Comparison of ENCODE assay signal across 8 cellular contexts in the genomic region with DNA sequence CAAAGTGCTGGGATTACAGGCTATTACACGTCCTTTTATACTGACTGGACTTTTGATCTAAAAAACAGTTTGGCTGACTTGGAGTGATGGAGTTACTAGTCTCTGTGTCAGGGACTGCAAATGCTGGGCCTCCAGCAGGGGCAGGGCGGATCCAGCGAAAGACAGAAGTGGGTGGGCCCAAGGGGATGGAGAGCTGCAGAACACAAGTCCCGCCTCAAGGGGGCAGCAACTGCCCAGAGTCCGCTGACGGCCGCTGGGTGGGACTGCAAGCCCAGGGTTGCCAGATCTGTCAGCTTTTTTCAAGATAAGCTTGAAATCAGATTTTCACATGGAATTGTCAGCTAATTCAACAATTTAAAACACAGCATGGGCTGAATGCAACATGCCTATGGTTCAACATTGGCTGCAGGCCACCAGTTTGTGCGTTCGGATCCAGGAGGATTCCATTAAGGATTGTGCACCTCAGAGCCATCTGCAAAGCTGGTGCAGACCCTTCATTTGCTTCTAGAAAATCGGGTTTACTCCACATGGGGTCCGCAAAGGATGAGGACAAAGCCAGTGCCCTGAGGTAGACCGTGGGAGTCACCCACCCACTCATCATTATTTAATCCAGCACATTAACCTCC. TPM values are rescaled to one million over a fixed set of nuclear protein-coding genes. Genes with fewer than 3 reads are reported as not detected.
DNase-seq lines count a peak whose midpoint lies in the region; ATAC-seq and TF ChIP-seq lines count a peak whose summit lies in the region.

No MANE protein-coding gene starts in this region.

- H3K9me3 ChIP-seq in colonic mucosa (no peaks in the 10 kb centered on the region), liver (ENCODE audit: control insufficient read depth in 4 of 4, low read length in 3 of 4) (no peaks in the 10 kb centered on the region)

- H3K4me1 ChIP-seq in colonic mucosa, result no peaks in the 10 kb centered on the region
- peaks cover 4 to 14% (median 10%) of the 10 kb centered on the region in 4 donors for H3K4me1 ChIP-seq in liver (ENCODE audit: control insufficient read depth in 4 of 4, insufficient read depth in 4 of 4, low read length in 3 of 4)

- H3K27me3 ChIP-seq in HL-60 (ENCODE audit: insufficient read depth, poor library complexity, severe bottlenecking) (no peaks in the 10 kb centered on the region), colonic mucosa (no peaks in the 10 kb centered on the region), liver (ENCODE audit: control insufficient read depth in 4 of 4, insufficient read depth in 4 of 4, low read length in 3 of 4) (no peaks in the 10 kb centered on the region)

- H3K9ac ChIP-seq in colonic mucosa (ENCODE audit: low read depth in 2 of 2, low read length in 2 of 2) (no peak overlapping the region), liver (ENCODE audit: low read depth in 1 of 2, low read length in 2 of 2) (no peak overlapping the region)

- intact Hi-C loops in colonic mucosa (cut with DNase I), result loop anchor here (1.0 kb wide), 1 partner anchor 104 kb away; no protein-coding TSS in a partner anchor

- DNase-seq in C1 segment of cervical spinal cord (lab: John Stamatoyannopoulos, UW), result peak in 13 of 14 donors; percentile 36 to 91 (median 83)
- DNase-seq in HL-60 (ENCODE audit: low read depth in 1 of 2, low spot score in 1 of 2), result peak; percentile 75 to 90
- peak; percentile 97 for DNase-seq in NCI-H82 (lab: John Stamatoyannopoulos, UW)
- DNase-seq in activated CD4-positive, alpha-beta T cell treated with anti-CD3 and anti-CD28 coated beads, Interleukin-2, amount 50 U/mL, for 1 hour, result peak; percentile 90
- DNase-seq in colonic mucosa, result peak; percentile 90
- DNase-seq in stimulated activated CD4-positive, alpha-beta T cell treated with anti-CD3 and anti-CD28 coated beads, Interleukin-4, amount 100 ng/mL, for 4 hours, result peak; percentile 84 to 86

- H3K36me3 ChIP-seq in colonic mucosa, result no peaks in the 10 kb centered on the region
- no peaks in the 10 kb centered on the region for H3K36me3 ChIP-seq in liver (ENCODE audit: control insufficient read depth in 4 of 4, insufficient read depth in 3 of 4, low read depth in 1 of 4, low read length in 3 of 4)

- H3K4me3 ChIP-seq in HL-60 (replicated peaks; ENCODE audit: insufficient read depth, low read length) (no peak overlapping the region), colonic mucosa (no peak overlapping the region), liver (ENCODE audit: low read depth in 1 of 3, low read length in 3 of 3) (no peak overlapping the region)

- TF ChIP-seq CTCF in HL-60 (IDR thresholded peaks at IDR 0.05; ENCODE audit: insufficient read depth, low read length) (peak; percentile 96), colonic mucosa (IDR thresholded peaks at IDR 0.05) (peak; percentile 97), liver (IDR thresholded peaks at IDR 0.05; ENCODE audit: low read depth, low read length, missing input control) (peak; percentile 99)

- 17% methylated on average over 12 of the region's 12 CpGs for WGBS in liver

- no peak overlapping the region for H3K27ac ChIP-seq in HL-60 (replicated peaks)
- no peak overlapping the region for H3K27ac ChIP-seq in colonic mucosa
- H3K27ac ChIP-seq in liver (ENCODE audit: low read depth in 1 of 2, low read length in 2 of 2), result no peak overlapping the region

- peak; percentile 98 for TF ChIP-seq RAD21 in liver (IDR thresholded peaks at IDR 0.05)

- peak; percentile 81 for ATAC-seq in GM19397 (IDR thresholded peaks at IDR 0.05; ENCODE audit: unreplicated experiment)

TF ChIP-seq in liver, 16 proteins besides CTCF, POLR2A, EP300 and RAD21:
- TF ChIP-seq FOXA1 (IDR thresholded peaks at IDR 0.05), result no peak
- TF ChIP-seq, protein P1, sequence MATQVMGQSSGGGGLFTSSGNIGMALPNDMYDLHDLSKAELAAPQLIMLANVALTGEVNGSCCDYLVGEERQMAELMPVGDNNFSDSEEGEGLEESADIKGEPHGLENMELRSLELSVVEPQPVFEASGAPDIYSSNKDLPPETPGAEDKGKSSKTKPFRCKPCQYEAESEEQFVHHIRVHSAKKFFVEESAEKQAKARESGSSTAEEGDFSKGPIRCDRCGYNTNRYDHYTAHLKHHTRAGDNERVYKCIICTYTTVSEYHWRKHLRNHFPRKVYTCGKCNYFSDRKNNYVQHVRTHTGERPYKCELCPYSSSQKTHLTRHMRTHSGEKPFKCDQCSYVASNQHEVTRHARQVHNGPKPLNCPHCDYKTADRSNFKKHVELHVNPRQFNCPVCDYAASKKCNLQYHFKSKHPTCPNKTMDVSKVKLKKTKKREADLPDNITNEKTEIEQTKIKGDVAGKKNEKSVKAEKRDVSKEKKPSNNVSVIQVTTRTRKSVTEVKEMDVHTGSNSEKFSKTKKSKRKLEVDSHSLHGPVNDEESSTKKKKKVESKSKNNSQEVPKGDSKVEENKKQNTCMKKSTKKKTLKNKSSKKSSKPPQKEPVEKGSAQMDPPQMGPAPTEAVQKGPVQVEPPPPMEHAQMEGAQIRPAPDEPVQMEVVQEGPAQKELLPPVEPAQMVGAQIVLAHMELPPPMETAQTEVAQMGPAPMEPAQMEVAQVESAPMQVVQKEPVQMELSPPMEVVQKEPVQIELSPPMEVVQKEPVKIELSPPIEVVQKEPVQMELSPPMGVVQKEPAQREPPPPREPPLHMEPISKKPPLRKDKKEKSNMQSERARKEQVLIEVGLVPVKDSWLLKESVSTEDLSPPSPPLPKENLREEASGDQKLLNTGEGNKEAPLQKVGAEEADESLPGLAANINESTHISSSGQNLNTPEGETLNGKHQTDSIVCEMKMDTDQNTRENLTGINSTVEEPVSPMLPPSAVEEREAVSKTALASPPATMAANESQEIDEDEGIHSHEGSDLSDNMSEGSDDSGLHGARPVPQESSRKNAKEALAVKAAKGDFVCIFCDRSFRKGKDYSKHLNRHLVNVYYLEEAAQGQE (IDR thresholded peaks at IDR 0.05), result no peak
- TF ChIP-seq JUND (IDR thresholded peaks at IDR 0.05), result no peak
- no peak for TF ChIP-seq NR2F2 (IDR thresholded peaks at IDR 0.05)
- peak in 1 of 2 donors; percentile 26 for TF ChIP-seq HNF4A (conservative IDR thresholded peaks at IDR 0.05)
- TF ChIP-seq, protein P2, sequence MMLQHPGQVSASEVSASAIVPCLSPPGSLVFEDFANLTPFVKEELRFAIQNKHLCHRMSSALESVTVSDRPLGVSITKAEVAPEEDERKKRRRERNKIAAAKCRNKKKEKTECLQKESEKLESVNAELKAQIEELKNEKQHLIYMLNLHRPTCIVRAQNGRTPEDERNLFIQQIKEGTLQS (IDR thresholded peaks at IDR 0.05), result no peak
- no peak for TF ChIP-seq YY1 (IDR thresholded peaks at IDR 0.05)
- TF ChIP-seq, protein P3, sequence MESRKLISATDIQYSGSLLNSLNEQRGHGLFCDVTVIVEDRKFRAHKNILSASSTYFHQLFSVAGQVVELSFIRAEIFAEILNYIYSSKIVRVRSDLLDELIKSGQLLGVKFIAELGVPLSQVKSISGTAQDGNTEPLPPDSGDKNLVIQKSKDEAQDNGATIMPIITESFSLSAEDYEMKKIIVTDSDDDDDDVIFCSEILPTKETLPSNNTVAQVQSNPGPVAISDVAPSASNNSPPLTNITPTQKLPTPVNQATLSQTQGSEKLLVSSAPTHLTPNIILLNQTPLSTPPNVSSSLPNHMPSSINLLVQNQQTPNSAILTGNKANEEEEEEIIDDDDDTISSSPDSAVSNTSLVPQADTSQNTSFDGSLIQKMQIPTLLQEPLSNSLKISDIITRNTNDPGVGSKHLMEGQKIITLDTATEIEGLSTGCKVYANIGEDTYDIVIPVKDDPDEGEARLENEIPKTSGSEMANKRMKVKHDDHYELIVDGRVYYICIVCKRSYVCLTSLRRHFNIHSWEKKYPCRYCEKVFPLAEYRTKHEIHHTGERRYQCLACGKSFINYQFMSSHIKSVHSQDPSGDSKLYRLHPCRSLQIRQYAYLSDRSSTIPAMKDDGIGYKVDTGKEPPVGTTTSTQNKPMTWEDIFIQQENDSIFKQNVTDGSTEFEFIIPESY (IDR thresholded peaks at IDR 0.05), result no peak
- TF ChIP-seq HNF4G (IDR thresholded peaks at IDR 0.05), result no peak
- no peak for TF ChIP-seq EGR1 (IDR thresholded peaks at IDR 0.05; ENCODE audit: low read depth in 2 of 2)
- TF ChIP-seq SP1 (IDR thresholded peaks at IDR 0.05), result peak; percentile 39
- TF ChIP-seq FOXA2 (IDR thresholded peaks at IDR 0.05), result no peak
- TF ChIP-seq TAF1 (conservative IDR thresholded peaks at IDR 0.05), result no peak
- no peak for TF ChIP-seq GABPA (IDR thresholded peaks at IDR 0.05 in 1 of 2, conservative IDR thresholded peaks at IDR 0.05 in 1 of 2)
- peak in 1 of 2 donors; percentile 34 for TF ChIP-seq RXRA (IDR thresholded peaks at IDR 0.05)

RNA-seq across cellular contexts. Expression of a gene that starts 10.7 kb away (rescaled TPM):
- total RNA-seq in colonic mucosa (100 to 1,000 TPM in 1 of 2 donors, 10 to 100 TPM in 1; 79.1 to 149 TPM), liver (10 to 100 TPM in 1 of 2 donors, under 1 TPM in 1; 0.75 to 40.1 TPM)
- 10 to 100 TPM; 13.5 to 22.2 TPM for polyA plus RNA-seq in liver

RNA-seq across cellular contexts. Expression of a gene that starts 20.0 kb away (rescaled TPM):
- 1 to 10 TPM; 2.5 to 3.4 TPM for total RNA-seq in colonic mucosa
- total RNA-seq in liver, result 1 to 10 TPM; 2.0 to 9.0 TPM
- 1 to 10 TPM; 1.5 to 1.6 TPM for polyA plus RNA-seq in liver

RNA-seq across cellular contexts. Expression of a gene that starts 36.2 kb away (rescaled TPM):
- total RNA-seq in colonic mucosa (1 to 10 TPM; 1.2 to 4.8 TPM), liver (1 to 10 TPM in 1 of 2 donors, not detected in 1; 9.0 TPM)
- polyA plus RNA-seq in liver, result under 1 TPM; 0.18 to 0.56 TPM
